Comparison of ENCODE assay signal across 1 cellular context in genomic region chr3:101677436-101678286, GRCh38.
TF ChIP-seq lines count a peak whose summit lies in the region.

No MANE protein-coding gene starts in this region.

TF ChIP-seq in GM12878, 131 proteins besides CTCF, POLR2A, EP300 and RAD21:
- TF ChIP-seq BHLHE40 (IDR thresholded peaks at IDR 0.05; ENCODE audit: borderline replicate concordance in 1 of 2, low read depth in 2 of 2, low read length in 1 of 2) (no peak), ZSCAN29 (IDR thresholded peaks at IDR 0.05) (no peak), SUZ12 (IDR thresholded peaks at IDR 0.05; ENCODE audit: unreplicated experiment) (no peak), HDAC6 (IDR thresholded peaks at IDR 0.05; ENCODE audit: unreplicated experiment) (no peak), MTA3 (IDR thresholded peaks at IDR 0.05; ENCODE audit: borderline replicate concordance, low read length) (0 out of 2 replicates have a peak, but pooled peaks have one; percentile 2), NKRF (conservative IDR thresholded peaks at IDR 0.05) (peak; percentile 48; the same call in 1 of the 2 replicates), RAD51 (IDR thresholded peaks at IDR 0.05) (peak; percentile 74), E2F8 (IDR thresholded peaks at IDR 0.05; ENCODE audit: low read depth, partially characterized antibody) (no peak), HDGF (IDR thresholded peaks at IDR 0.05) (no peak), PAX8 (IDR thresholded peaks at IDR 0.05) (peak; percentile 64; the same call in 1 of the 2 replicates), HDAC2 (IDR thresholded peaks at IDR 0.05) (no peak)
